Comparison of ENCODE assay signal across 9 cellular contexts in the genomic region with DNA sequence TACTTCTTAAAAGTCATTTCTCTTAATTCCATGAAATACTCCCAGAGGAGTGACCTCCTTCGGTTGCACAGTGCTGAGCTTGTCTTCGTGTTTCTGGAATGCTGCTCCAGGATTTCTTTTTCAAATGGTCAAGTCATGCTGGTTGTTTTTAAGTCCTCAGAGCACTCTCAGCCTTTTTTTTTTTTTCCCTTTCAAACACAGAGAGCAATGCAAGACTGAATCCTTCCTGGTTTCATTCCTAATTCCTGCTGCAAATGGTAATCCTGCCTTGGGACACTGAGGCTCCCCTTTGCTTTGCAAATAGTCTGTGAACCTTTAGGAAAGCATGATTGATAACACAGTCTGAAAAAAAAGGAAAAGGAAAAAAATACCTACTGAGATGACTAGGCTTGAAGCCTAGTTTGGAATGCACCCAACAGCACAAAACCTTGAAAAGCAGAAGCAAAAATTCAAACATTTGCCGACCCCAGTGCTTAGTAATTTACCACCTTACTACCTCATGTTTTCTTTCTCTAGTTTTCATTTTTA.
DNase-seq lines count a peak whose midpoint lies in the region; ATAC-seq, FAIRE-seq and TF ChIP-seq lines count a peak whose summit lies in the region.
"Had no signal": no experiment of that assay in that cellular context is flagged by ENCODE, and none has a peak within 500 bp of the region (broad histone marks: within the 10 kb centered on the region; RNA-seq: fewer than 3 reads in every experiment).

No MANE protein-coding gene starts in this region.

- ATAC-seq in HG02678 (IDR thresholded peaks at IDR 0.05; ENCODE audit: unreplicated experiment) (peak; percentile 30), left colon (peak; percentile 59)
- ATAC-seq: HCT116 had no signal

- no peak overlapping the region for H3K9ac ChIP-seq in adipocyte (ENCODE audit: low read length)

- H3K4me1 Mint-ChIP-seq in activated CD4-positive, alpha-beta memory T cell treated with anti-CD3 and anti-CD28 coated beads for 36 hours (ENCODE audit: low read depth) = no peaks in the 10 kb centered on the region

- no peak for TF ChIP-seq POLR2A in H54 (IDR thresholded peaks at IDR 0.05; ENCODE audit: low read depth, low read length)

- H3K4me1 ChIP-seq in adipocyte (ENCODE audit: control insufficient read depth, insufficient read depth, low read length) = peaks cover 6% of the 10 kb centered on the region

- H3K4me3 Mint-ChIP-seq in activated CD4-positive, alpha-beta memory T cell treated with anti-CD3 and anti-CD28 coated beads for 36 hours = no peak overlapping the region

- no peak for TF ChIP-seq CTCF in dorsolateral prefrontal cortex (IDR thresholded peaks at IDR 0.05 in 54 of 56, conservative IDR thresholded peaks at IDR 0.05 in 2 of 56; ENCODE audit: low read depth in 1 of 56, partially characterized antibody in 56 of 56)

- no peaks in the 10 kb centered on the region for H3K36me3 ChIP-seq in adipocyte (ENCODE audit: control insufficient read depth, insufficient read depth, low read length, severe bottlenecking)

- H3K27ac ChIP-seq in dorsolateral prefrontal cortex = peak overlapping the region in 2 of 59 donors; percentile 3 to 17

- no peak overlapping the region for H3K27ac Mint-ChIP-seq in activated CD4-positive, alpha-beta memory T cell treated with anti-CD3 and anti-CD28 coated beads for 36 hours

- H3K4me3 ChIP-seq in adipocyte (ENCODE audit: low read length) (no peak overlapping the region), dorsolateral prefrontal cortex (no peak overlapping the region)

- no peaks in the 10 kb centered on the region for H3K9me3 Mint-ChIP-seq in activated CD4-positive, alpha-beta memory T cell treated with anti-CD3 and anti-CD28 coated beads for 36 hours

- intact Hi-C loops in left colon (cut with DNase I, micrococcal nuclease) = no loop called here
- intact Hi-C loops in dorsolateral prefrontal cortex (cut with DNase I) = no loop called here
- intact Hi-C loops in activated CD4-positive, alpha-beta memory T cell treated with anti-CD3 and anti-CD28 coated beads for 36 hours (cut with micrococcal nuclease) = no loop called here

- peaks cover 14% of the 10 kb centered on the region for H3K9me3 ChIP-seq in adipocyte (ENCODE audit: control insufficient read depth, low read length)

- H3K36me3 Mint-ChIP-seq in activated CD4-positive, alpha-beta memory T cell treated with anti-CD3 and anti-CD28 coated beads for 36 hours = no peaks in the 10 kb centered on the region

- POLR2A ChIA-PET in activated CD4-positive, alpha-beta memory T cell treated with anti-CD3 and anti-CD28 coated beads for 36 hours (lab: Charles Lee) = no interaction called here

- DNase-seq in ELF-1 (ENCODE audit: low read depth, low spot score) (peak; percentile 56), adipocyte (ENCODE audit: low read depth) (peak; percentile 54), left colon (no peak), RPMI8226 (no peak), H54 (ENCODE audit: insufficient read length, low spot score) (no peak), dorsolateral prefrontal cortex (no peak)
- DNase-seq in activated CD4-positive, alpha-beta memory T cell treated with anti-CD3 and anti-CD28 coated beads for 36 hours = no peak

- H3K27me3 ChIP-seq in adipocyte (replicated peaks; ENCODE audit: control insufficient read depth, insufficient read depth, low read length) (no peaks in the 10 kb centered on the region), dorsolateral prefrontal cortex (no peaks in the 10 kb centered on the region)

- no peak for FAIRE-seq in H54 (lab: Jason Lieb, UNC)

- CTCF ChIA-PET in activated CD4-positive, alpha-beta memory T cell treated with anti-CD3 and anti-CD28 coated beads for 36 hours (lab: Charles Lee) = no interaction called here

- peaks cover 10% of the 10 kb centered on the region for H3K27me3 Mint-ChIP-seq in activated CD4-positive, alpha-beta memory T cell treated with anti-CD3 and anti-CD28 coated beads for 36 hours

Comparison
In these comparisons a context has a peak if more than half of its experiments do, and no peak if none do; other contexts are left out.
1. DNase-seq: peak in ELF-1 (single experiment) and adipocyte (single experiment); none in left colon (0 of 2), RPMI8226 (single experiment), H54 (single experiment), dorsolateral prefrontal cortex (0 of 10) and activated CD4-positive, alpha-beta memory T cell treated with anti-CD3 and anti-CD28 coated beads for 36 hours (single experiment).